In the genomic region with DNA sequence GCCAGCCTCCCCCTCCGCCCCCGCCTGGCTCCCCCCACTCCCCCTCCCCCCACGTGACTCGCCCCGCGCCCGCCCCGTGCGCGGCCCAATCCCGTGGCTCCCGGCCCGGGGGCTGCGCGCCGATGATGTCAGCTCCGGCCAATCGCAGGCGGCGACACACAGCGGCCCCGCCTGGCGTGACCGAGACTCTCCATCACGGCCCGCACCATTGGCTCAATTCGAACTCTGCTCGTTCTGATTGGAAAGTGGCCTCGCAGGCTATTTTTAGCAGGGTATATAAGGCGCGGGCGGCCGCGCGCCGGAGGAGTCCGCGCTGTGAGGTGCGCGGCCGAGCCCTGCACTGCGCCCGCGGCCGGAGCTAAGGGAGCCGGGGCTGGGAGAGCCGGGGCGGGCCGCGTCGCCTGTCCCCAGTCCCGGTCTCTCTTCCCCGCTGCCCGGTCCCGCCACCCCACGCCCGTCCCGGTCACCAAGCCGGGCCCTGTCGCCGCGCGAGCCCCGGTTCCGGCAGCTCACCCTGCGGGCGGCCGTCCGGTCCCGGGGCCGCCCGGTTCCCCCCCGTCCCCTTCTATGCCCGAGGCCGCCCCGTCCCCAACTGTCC, we compare ENCODE assay signal across 8 cellular contexts. TPM values are rescaled to one million over a fixed set of nuclear protein-coding genes. Genes with fewer than 3 reads are reported as not detected.
DNase-seq lines count a peak whose midpoint lies in the region; ATAC-seq and TF ChIP-seq lines count a peak whose summit lies in the region.

No MANE protein-coding gene starts in this region.

- peak; percentile 78 for ATAC-seq in HG02610 (IDR thresholded peaks at IDR 0.05; ENCODE audit: unreplicated experiment)
- peak; percentile 82 for ATAC-seq in omental fat pad (ENCODE audit: low FRiP score)

- DNase-seq in GM10266 (ENCODE audit: extremely low spot score), result peak; percentile 100
- DNase-seq in NCI-H1048 (lab: John Stamatoyannopoulos, UW), result peak; percentile 94
- peak; percentile 98 for DNase-seq in SK-N-DZ (ENCODE audit: low spot score)
- DNase-seq in activated naive CD4-positive, alpha-beta T cell treated with anti-CD3 and anti-CD28 coated beads, Interleukin-2, amount 50 U/mL, for 16 hours, result peak; percentile 99
- DNase-seq in germinal center (ENCODE audit: low spot score), result peak; percentile 100
- DNase-seq in omental fat pad (ENCODE audit: low spot score), result peak; percentile 95

- TF ChIP-seq CTCF in GM10266 (IDR thresholded peaks at IDR 0.05; ENCODE audit: control insufficient read depth, insufficient read depth, low read depth, missing control alignments), result no peak
- no peak for TF ChIP-seq CTCF in omental fat pad (IDR thresholded peaks at IDR 0.05)

- peak overlapping the region; percentile 93 for H3K27ac ChIP-seq in temporal lobe (ENCODE audit: low read depth, low read length)

RNA-seq across cellular contexts. Expression of a gene that starts 0.3 kb away (rescaled TPM):
- polyA plus RNA-seq in SK-N-DZ (2014; cell fraction: cytosol; rRNA removed), result 2.4 and 2.5 TPM in 2 replicates
- polyA plus RNA-seq in SK-N-DZ (2014; cell fraction: nucleus; rRNA removed), result 6.6 and 14.0 TPM in 2 replicates
- total RNA-seq in omental fat pad, result 100 to 1,000 TPM; 185 to 404 (median 276) TPM
- 79.4 TPM for total RNA-seq in temporal lobe

Comparison
In these comparisons a context has a peak if more than half of its experiments do, and no peak if none do; other contexts are left out.
1. Peak in every context shown above with its lines: DNase-seq, ATAC-seq and H3K27ac ChIP-seq.